In the genomic region with DNA sequence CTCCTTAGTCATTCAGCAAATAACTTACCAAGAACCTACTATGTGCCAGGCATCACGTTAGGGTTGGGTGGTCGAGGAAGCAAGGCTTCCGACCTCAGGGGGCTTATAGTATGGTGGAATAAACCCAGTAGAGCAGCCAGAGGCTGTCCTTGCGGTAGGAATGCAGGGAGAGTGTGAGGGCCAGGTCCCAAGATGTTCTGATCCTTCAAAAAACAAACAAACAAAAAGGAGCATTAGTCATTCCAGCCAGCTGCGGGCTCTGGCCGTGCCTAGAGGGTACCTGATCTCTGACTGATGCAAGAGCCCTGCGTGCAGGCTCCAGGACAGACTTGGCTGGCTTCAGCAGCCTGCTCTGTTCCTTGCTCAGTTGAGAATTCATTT, we compare ENCODE assay signal across 8 cellular contexts. TPM values are rescaled to one million over a fixed set of nuclear protein-coding genes. Genes with fewer than 3 reads are reported as not detected.
DNase-seq lines count a peak whose midpoint lies in the region; ATAC-seq, FAIRE-seq and TF ChIP-seq lines count a peak whose summit lies in the region.

No MANE protein-coding gene starts in this region.

- peaks cover 5% of the 10 kb centered on the region for H3K36me3 Mint-ChIP-seq in activated CD8-positive, alpha-beta T cell treated with anti-CD3 and anti-CD28 coated beads for 36 hours (ENCODE audit: low read depth)

- H3K4me1 ChIP-seq in cardiac muscle cell (ENCODE audit: low read depth): peaks cover 17% of the 10 kb centered on the region
- peaks cover 57% of the 10 kb centered on the region for H3K4me1 ChIP-seq in left ventricle myocardium inferior

- H3K27ac ChIP-seq in cardiac muscle cell: no peak overlapping the region
- no peak overlapping the region for H3K27ac ChIP-seq in left ventricle myocardium inferior (replicated peaks)

- H3K27ac Mint-ChIP-seq in activated CD8-positive, alpha-beta T cell treated with anti-CD3 and anti-CD28 coated beads for 36 hours: peak overlapping the region; percentile 25

- POLR2A ChIA-PET in activated CD8-positive, alpha-beta T cell treated with anti-CD3 and anti-CD28 coated beads for 36 hours (lab: Charles Lee): interaction anchor here (1.4 kb wide), 1 partner anchor 20 kb away, joined by 3 read pairs; no protein-coding TSS in a partner anchor

- H3K9me3 ChIP-seq in cardiac muscle cell (ENCODE audit: low read depth) (no peaks in the 10 kb centered on the region), left ventricle myocardium inferior (replicated peaks) (no peaks in the 10 kb centered on the region)

- CTCF ChIA-PET in activated CD8-positive, alpha-beta T cell treated with anti-CD3 and anti-CD28 coated beads for 36 hours (lab: Charles Lee): interaction anchor here (0.9 to 1.2 kb wide), 2 partner anchors 11 kb away, joined by 3 read pairs; no protein-coding TSS in a partner anchor

- TF ChIP-seq CTCF in cardiac muscle cell (IDR thresholded peaks at IDR 0.05; ENCODE audit: low read depth, low read length) (peak; percentile 22), left ventricle myocardium inferior (IDR thresholded peaks at IDR 0.05; ENCODE audit: borderline replicate concordance) (no peak)
- TF ChIP-seq CTCF in activated CD8-positive, alpha-beta T cell treated with anti-CD3 and anti-CD28 coated beads for 36 hours (IDR thresholded peaks at IDR 0.05): no peak

- no peak overlapping the region for H3K4me3 Mint-ChIP-seq in activated CD8-positive, alpha-beta T cell treated with anti-CD3 and anti-CD28 coated beads for 36 hours

- ATAC-seq in activated CD8-positive, alpha-beta T cell treated with anti-CD3 and anti-CD28 coated beads for 36 hours: no peak
- ATAC-seq in GM21515 (IDR thresholded peaks at IDR 0.05; ENCODE audit: unreplicated experiment) (no peak), HG03439 (IDR thresholded peaks at IDR 0.05; ENCODE audit: unreplicated experiment) (no peak)

- H3K36me3 ChIP-seq in cardiac muscle cell (peaks cover 4% of the 10 kb centered on the region), left ventricle myocardium inferior (peaks cover 37% of the 10 kb centered on the region)

- H3K27me3 ChIP-seq in cardiac muscle cell (no peaks in the 10 kb centered on the region), left ventricle myocardium inferior (ENCODE audit: low read depth) (no peaks in the 10 kb centered on the region)

- DNase-seq in cardiac muscle cell (ENCODE audit: low read depth in 1 of 2, low spot score in 1 of 2): peak in 1 of 2 donors; percentile 80
- no peak for DNase-seq in left ventricle myocardium inferior
- no peak for DNase-seq in activated CD8-positive, alpha-beta T cell treated with anti-CD3 and anti-CD28 coated beads for 36 hours
- peak; percentile 67 for DNase-seq in iPS-NIHi7 (ENCODE audit: extremely low spot score)
- DNase-seq in RCC 7860 (ENCODE audit: low spot score): no peak
- DNase-seq in DMS114 treated with DMSO at 0.1 percent for 48 hours (lab: John Stamatoyannopoulos, UW; ENCODE audit: unreplicated experiment): no peak

- H3K4me1 Mint-ChIP-seq in activated CD8-positive, alpha-beta T cell treated with anti-CD3 and anti-CD28 coated beads for 36 hours (ENCODE audit: low read depth): no peaks in the 10 kb centered on the region

- H3K9me3 Mint-ChIP-seq in activated CD8-positive, alpha-beta T cell treated with anti-CD3 and anti-CD28 coated beads for 36 hours: no peaks in the 10 kb centered on the region

- intact Hi-C loops in left ventricle myocardium inferior (cut with micrococcal nuclease): no loop called here
- intact Hi-C loops in activated CD8-positive, alpha-beta T cell treated with anti-CD3 and anti-CD28 coated beads for 36 hours (cut with micrococcal nuclease): no loop called here

- no peak for FAIRE-seq in RCC 7860 (lab: Jason Lieb, UNC)

- H3K4me3 ChIP-seq in cardiac muscle cell (no peak overlapping the region), left ventricle myocardium inferior (no peak overlapping the region)

- H3K27me3 Mint-ChIP-seq in activated CD8-positive, alpha-beta T cell treated with anti-CD3 and anti-CD28 coated beads for 36 hours: no peaks in the 10 kb centered on the region

RNA-seq across cellular contexts. Expression of a gene that starts 18.2 kb away (rescaled TPM):
- total RNA-seq in cardiac muscle cell: 34.8 and 39.7 TPM in 2 replicates
- polyA plus RNA-seq in cardiac muscle cell: 25.2 and 33.7 TPM in 2 replicates
- 6.7 TPM for total RNA-seq in left ventricle myocardium inferior
- 1 to 10 TPM; 7.1 to 8.1 TPM for total RNA-seq in activated CD8-positive, alpha-beta T cell treated with anti-CD3 and anti-CD28 coated beads for 36 hours

RNA-seq across cellular contexts. Expression of a gene that starts 18.3 kb away (rescaled TPM):
- total RNA-seq in cardiac muscle cell: 18.4 and 26.2 TPM in 2 replicates
- 6.0 and 7.1 TPM in 2 replicates for polyA plus RNA-seq in cardiac muscle cell
- 29.9 TPM for total RNA-seq in left ventricle myocardium inferior
- 10 to 100 TPM; 28.1 to 30.6 TPM for total RNA-seq in activated CD8-positive, alpha-beta T cell treated with anti-CD3 and anti-CD28 coated beads for 36 hours
